ENCODE assay signal across 1 cellular context in genomic region chr1:161266096-161266679, GRCh38.
TF ChIP-seq lines count a peak whose summit lies in the region.

No MANE protein-coding gene starts in this region.

TF ChIP-seq in HEK293, 187 proteins besides CTCF, POLR2A, EP300 and RAD21 (continued from another document):
- TF ChIP-seq ZBTB10 (tag by site-specific recombination; IDR thresholded peaks at IDR 0.05), result no peak
TF ChIP-seq in HEK293: peak in this region for 5.
